1 cellular context compared by ENCODE assay signal in genomic region chr2:46963961-46964673, GRCh38.
TF ChIP-seq lines count a peak whose summit lies in the region.

No MANE protein-coding gene starts in this region.

TF ChIP-seq in HepG2, 621 proteins besides CTCF, POLR2A, EP300 and RAD21 (continued from another document):
- TF ChIP-seq, protein P1, sequence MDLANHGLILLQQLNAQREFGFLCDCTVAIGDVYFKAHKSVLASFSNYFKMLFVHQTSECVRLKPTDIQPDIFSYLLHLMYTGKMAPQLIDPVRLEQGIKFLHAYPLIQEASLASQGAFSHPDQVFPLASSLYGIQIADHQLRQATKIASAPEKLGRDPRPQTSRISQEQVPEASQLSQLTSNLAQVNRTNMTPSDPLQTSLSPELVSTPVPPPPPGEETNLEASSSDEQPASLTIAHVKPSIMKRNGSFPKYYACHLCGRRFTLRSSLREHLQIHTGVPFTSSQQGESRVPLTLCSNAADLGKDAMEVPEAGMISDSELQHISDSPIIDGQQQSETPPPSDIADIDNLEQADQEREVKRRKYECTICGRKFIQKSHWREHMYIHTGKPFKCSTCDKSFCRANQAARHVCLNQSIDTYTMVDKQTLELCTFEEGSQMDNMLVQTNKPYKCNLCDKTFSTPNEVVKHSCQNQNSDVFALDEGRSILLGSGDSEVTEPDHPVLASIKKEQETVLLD (CRISPR knock-in tag; IDR thresholded peaks at IDR 0.05; ENCODE audit: low read depth): no peak
- TF ChIP-seq FOSL2 (CRISPR knock-in tag; IDR thresholded peaks at IDR 0.05) (peak; percentile 56), STAT5B (CRISPR knock-in tag; IDR thresholded peaks at IDR 0.05) (no peak), NR2F6 (IDR thresholded peaks at IDR 0.05) (no peak), NR2F6 (CRISPR knock-in tag; IDR thresholded peaks at IDR 0.05) (no peak), IRF9 (CRISPR knock-in tag; IDR thresholded peaks at IDR 0.05; ENCODE audit: borderline replicate concordance) (no peak), ZNF841 (CRISPR knock-in tag; IDR thresholded peaks at IDR 0.05; ENCODE audit: borderline replicate concordance) (no peak), HNF1A (IDR thresholded peaks at IDR 0.05; ENCODE audit: low read depth) (no peak), HNF1A (CRISPR knock-in tag; IDR thresholded peaks at IDR 0.05; ENCODE audit: borderline replicate concordance) (peak; percentile 31; the same call in 1 of the 2 replicates), ETV5 (CRISPR knock-in tag; IDR thresholded peaks at IDR 0.05; ENCODE audit: borderline replicate concordance) (no peak), SRSF1 (optimal IDR thresholded peaks at IDR 0.05; ENCODE audit: low read depth, low read length) (no peak), PRDM10 (CRISPR knock-in tag; IDR thresholded peaks at IDR 0.05; ENCODE audit: low read depth) (peak; percentile 16; the same call in 1 of the 2 replicates), HOXA3 (CRISPR knock-in tag; IDR thresholded peaks at IDR 0.05) (peak; percentile 25; the same call in 1 of the 2 replicates), THAP7 (CRISPR knock-in tag; IDR thresholded peaks at IDR 0.05) (no peak), ZNF879 (CRISPR knock-in tag; IDR thresholded peaks at IDR 0.05) (no peak), GATAD2A (CRISPR knock-in tag; IDR thresholded peaks at IDR 0.05) (0 out of 2 replicates have a peak, but pooled peaks have one; percentile 16), KDM5B (CRISPR knock-in tag; IDR thresholded peaks at IDR 0.05; ENCODE audit: borderline replicate concordance) (no peak), ZNF605 (CRISPR knock-in tag; IDR thresholded peaks at IDR 0.05) (no peak), BORCS8-MEF2B (CRISPR knock-in tag; IDR thresholded peaks at IDR 0.05) (no peak), RXRA (CRISPR knock-in tag; IDR thresholded peaks at IDR 0.05) (0 out of 2 replicates have a peak, but pooled peaks have one; percentile 22), SP140L (CRISPR knock-in tag; IDR thresholded peaks at IDR 0.05; ENCODE audit: borderline replicate concordance) (no peak), GLMP (CRISPR knock-in tag; IDR thresholded peaks at IDR 0.05; ENCODE audit: borderline replicate concordance) (no peak), SRSF4 (IDR thresholded peaks at IDR 0.05; ENCODE audit: low read depth, low read length, poor library complexity, severe bottlenecking) (no peak)
